ENCODE assay signal across 26 cellular contexts in the genomic region with DNA sequence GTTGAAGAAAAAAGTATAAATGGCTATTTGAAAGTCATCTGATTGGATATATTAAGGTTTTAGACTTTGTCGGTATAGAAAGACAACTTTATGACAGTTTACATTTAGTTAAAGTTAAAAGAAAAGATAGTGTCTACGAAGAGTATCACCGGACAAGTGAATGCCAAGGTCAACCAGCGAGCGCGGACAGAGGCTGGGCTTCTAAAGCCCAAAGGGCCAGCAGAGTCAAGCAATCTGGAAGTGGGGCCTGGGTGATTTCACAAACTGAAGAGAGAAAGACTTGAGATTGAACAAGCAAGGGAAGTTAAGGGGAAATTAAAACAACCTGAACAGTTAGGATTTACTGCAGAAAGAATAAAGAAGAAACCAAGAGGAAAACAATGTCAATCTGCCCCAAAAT.
"Had no signal": no experiment of that assay in that cellular context is flagged by ENCODE, and none has a peak within 500 bp of the region (broad histone marks: within the 10 kb centered on the region; RNA-seq: fewer than 3 reads in every experiment).

No MANE protein-coding gene starts in this region.

- DNase-seq: naive thymus-derived CD8-positive, alpha-beta T cell; occipital lobe; posterior cingulate gyrus; psoas muscle; right lobe of liver; spleen; stimulated activated CD4-positive, alpha-beta T cell treated with anti-CD3 and anti-CD28 coated beads, Interleukin-12 subunit alpha, Interleukin-12 subunit beta, amount 100 ng/mL, for 4 hours; stimulated activated CD4-positive, alpha-beta T cell treated with anti-CD3 and anti-CD28 coated beads, Interleukin-1b, Interleukin-23, amount 100 ng/mL, for 48 hours; stimulated activated CD4-positive, alpha-beta T cell treated with anti-CD3 and anti-CD28 coated beads, Interleukin-4, amount 100 ng/mL, for 1 hour; stimulated activated CD4-positive, alpha-beta T cell treated with anti-CD3 and anti-CD28 coated beads, Interleukin-4, amount 100 ng/mL, for 4 hours; stimulated activated CD8-positive, alpha-beta memory T cell treated with anti-CD3 and anti-CD28 coated beads, Interleukin-4, amount 100 ng/mL, for 48 hours; stimulated activated naive CD4-positive, alpha-beta T cell; stimulated activated naive CD8-positive, alpha-beta T cell treated with anti-CD3 and anti-CD28 coated beads, Interleukin-15, amount 100 ng/mL, for 72 hours; stimulated activated naive CD8-positive, alpha-beta T cell treated with anti-CD3 and anti-CD28 coated beads, Interleukin-15, Interleukin-2, amounts not matched to agents 100 U/mL and 50 U/mL, for 24 hours; substantia nigra; testis; tibial artery; transverse colon; upper lobe of right lung; uterus had no signal

- H3K36me3 Mint-ChIP-seq: natural killer cell treated with Interleukin-12 subunit alpha and Interleukin-12 subunit beta and Interleukin-15 and Interleukin-18, amount 100 ng/mL, for 72 hours; stimulated activated memory B cell treated with anti-CD40 and anti-IgM and Interleukin-4, amounts not matched to agents 10 μg/mL and 1 μg/mL and 100 μg/mL, for 72 hours had no signal

- ATAC-seq: naive thymus-derived CD8-positive, alpha-beta T cell; natural killer cell treated with Interleukin-12 subunit alpha and Interleukin-12 subunit beta and Interleukin-15 and Interleukin-18, amount 100 ng/mL, for 72 hours; psoas muscle; right cardiac atrium; right lobe of liver; stimulated activated memory B cell treated with anti-CD40 and anti-IgM and Interleukin-4, amounts not matched to agents 10 μg/mL and 1 μg/mL and 100 μg/mL, for 72 hours; stimulated activated naive CD8-positive, alpha-beta T cell treated with anti-CD3 and anti-CD28 coated beads, Interleukin-15, amount 100 ng/mL, for 72 hours; stimulated activated naive CD8-positive, alpha-beta T cell treated with anti-CD3 and anti-CD28 coated beads, Interleukin-15, Interleukin-2, amounts not matched to agents 100 U/mL and 50 U/mL, for 24 hours; upper lobe of right lung had no signal

- H3K4me3 Mint-ChIP-seq: naive thymus-derived CD8-positive, alpha-beta T cell; natural killer cell treated with Interleukin-12 subunit alpha and Interleukin-12 subunit beta and Interleukin-15 and Interleukin-18, amount 100 ng/mL, for 72 hours; neural progenitor cell; stimulated activated memory B cell treated with anti-CD40 and anti-IgM and Interleukin-4, amounts not matched to agents 10 μg/mL and 1 μg/mL and 100 μg/mL, for 72 hours; stimulated activated naive CD8-positive, alpha-beta T cell treated with anti-CD3 and anti-CD28 coated beads, Interleukin-15, amount 100 ng/mL, for 72 hours; type B pancreatic cell had no signal

- H3K9me3 Mint-ChIP-seq: natural killer cell treated with Interleukin-12 subunit alpha and Interleukin-12 subunit beta and Interleukin-15 and Interleukin-18, amount 100 ng/mL, for 72 hours; stimulated activated memory B cell treated with anti-CD40 and anti-IgM and Interleukin-4, amounts not matched to agents 10 μg/mL and 1 μg/mL and 100 μg/mL, for 72 hours; stimulated activated naive CD8-positive, alpha-beta T cell treated with anti-CD3 and anti-CD28 coated beads, Interleukin-15, amount 100 ng/mL, for 72 hours; type B pancreatic cell had no signal

- H3K4me1 Mint-ChIP-seq: naive thymus-derived CD8-positive, alpha-beta T cell; stimulated activated memory B cell treated with anti-CD40 and anti-IgM and Interleukin-4, amounts not matched to agents 10 μg/mL and 1 μg/mL and 100 μg/mL, for 72 hours; stimulated activated naive CD8-positive, alpha-beta T cell treated with anti-CD3 and anti-CD28 coated beads, Interleukin-15, amount 100 ng/mL, for 72 hours had no signal

- H3K27ac Mint-ChIP-seq: naive thymus-derived CD8-positive, alpha-beta T cell; natural killer cell treated with Interleukin-12 subunit alpha and Interleukin-12 subunit beta and Interleukin-15 and Interleukin-18, amount 100 ng/mL, for 72 hours; neural progenitor cell; progenitor cell of endocrine pancreas; stimulated activated memory B cell treated with anti-CD40 and anti-IgM and Interleukin-4, amounts not matched to agents 10 μg/mL and 1 μg/mL and 100 μg/mL, for 72 hours; stimulated activated naive CD8-positive, alpha-beta T cell treated with anti-CD3 and anti-CD28 coated beads, Interleukin-15, amount 100 ng/mL, for 72 hours; type B pancreatic cell had no signal

- H3K27me3 Mint-ChIP-seq: type B pancreatic cell had no signal
